18 cellular contexts compared by ENCODE assay signal in the genomic region with DNA sequence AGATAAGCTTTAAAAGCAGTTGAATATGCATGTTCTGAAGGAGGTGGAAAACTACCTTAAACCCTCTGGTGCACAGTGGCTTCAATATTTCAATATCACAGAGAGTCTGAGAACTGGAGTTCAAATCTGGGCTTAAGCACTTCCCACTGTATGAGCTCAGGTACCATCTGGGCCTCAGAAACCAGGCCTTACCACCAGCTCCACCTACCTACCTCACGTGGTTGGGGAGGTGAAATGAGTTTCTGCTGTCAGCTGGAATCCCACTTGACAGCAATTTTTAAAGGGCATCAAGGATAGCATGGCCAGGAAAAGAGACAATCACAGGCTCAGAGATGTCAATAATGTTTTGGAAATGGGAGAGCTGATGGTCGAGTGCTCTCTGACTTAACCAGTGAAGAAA. TPM values are rescaled to one million over a fixed set of nuclear protein-coding genes. Genes with fewer than 3 reads are reported as not detected.
DNase-seq lines count a peak whose midpoint lies in the region; ATAC-seq, FAIRE-seq and TF ChIP-seq lines count a peak whose summit lies in the region.
"Had no signal": no experiment of that assay in that cellular context is flagged by ENCODE, and none has a peak within 500 bp of the region (broad histone marks: within the 10 kb centered on the region; RNA-seq: fewer than 3 reads in every experiment).

No MANE protein-coding gene starts in this region.

- H3K36me3 ChIP-seq in hepatocyte (replicated peaks; ENCODE audit: insufficient read depth, low read depth) (no peaks in the 10 kb centered on the region), smooth muscle cell (ENCODE audit: low read depth) (no peaks in the 10 kb centered on the region)

- H3K27ac ChIP-seq in hepatocyte (peak overlapping the region; percentile 74), smooth muscle cell (ENCODE audit: low read depth) (peak overlapping the region; percentile 42)
- H3K27ac ChIP-seq: BLaER1 had no signal

- FAIRE-seq in frontal cortex (lab: Jason Lieb, UNC): no peak
- FAIRE-seq: GM12878 had no signal

- H3F3A ChIP-seq in smooth muscle cell (ENCODE audit: low read depth): peaks cover 11% of the 10 kb centered on the region

- DNase-seq in activated T-cell treated with anti-CD3 and anti-CD28 coated beads, Interleukin-2, amount 50 U/mL, for 72 hours: no peak
- DNase-seq in activated T-cell treated with anti-CD3 and anti-CD28 coated beads for 4 hours: no peak
- peak; percentile 71 for DNase-seq in RPMI8226
- no peak for DNase-seq in hepatocyte (ENCODE audit: low spot score)
- DNase-seq in smooth muscle cell (lab: John Stamatoyannopoulos, UW; ENCODE audit: unreplicated experiment): no peak
- DNase-seq in stimulated activated naive CD4-positive, alpha-beta T cell treated with Interleukin-2 at 50 U/mL for 16 hours (lab: John Stamatoyannopoulos, UW): no peak
- no peak for DNase-seq in frontal cortex (ENCODE audit: low spot score in 2 of 2)
- DNase-seq: DMS 273 treated with DMSO at 0.1 percent for 48 hours, GDM1, NCI-H1436 treated with DMSO at 0.1 percent for 48 hours, NCI-H2029 treated with DMSO at 0.1 percent for 48 hours, NCI-H2171 treated with DMSO at 0.1 percent for 48 hours, NCI-H446 treated with DMSO at 0.1 percent for 48 hours, PC-3 had no signal

- H3K36me3 Mint-ChIP-seq in activated T-cell treated with anti-CD3 and anti-CD28 coated beads, Interleukin-2, amount 50 U/mL, for 72 hours (ENCODE audit: insufficient read depth in 2 of 2): peaks cover 3 to 7% of the 10 kb centered on the region in 2 donors

- no peaks in the 10 kb centered on the region for H3K9me3 ChIP-seq in hepatocyte (ENCODE audit: low read depth)
- no peaks in the 10 kb centered on the region for H3K9me3 ChIP-seq in smooth muscle cell (replicated peaks; ENCODE audit: low read depth)
- H3K9me3 ChIP-seq: BLaER1, HAP-1 had no signal

- H3K4me1 ChIP-seq in hepatocyte (ENCODE audit: insufficient read depth) (peaks cover 28% of the 10 kb centered on the region), smooth muscle cell (ENCODE audit: low read depth) (peaks cover 9% of the 10 kb centered on the region)

- H3K4me1 Mint-ChIP-seq in activated T-cell treated with anti-CD3 and anti-CD28 coated beads, Interleukin-2, amount 50 U/mL, for 72 hours (ENCODE audit: low read depth): peaks cover 36% of the 10 kb centered on the region

- H3K9me3 Mint-ChIP-seq in activated T-cell treated with anti-CD3 and anti-CD28 coated beads, Interleukin-2, amount 50 U/mL, for 72 hours: no peaks in the 10 kb centered on the region

- H2AFZ ChIP-seq in hepatocyte: no peak overlapping the region
- H2AFZ ChIP-seq in smooth muscle cell (ENCODE audit: low read depth): no peak overlapping the region

- H3K79me2 ChIP-seq in hepatocyte: peaks cover 41% of the 10 kb centered on the region
- peaks cover 11% of the 10 kb centered on the region for H3K79me2 ChIP-seq in smooth muscle cell (ENCODE audit: low read depth)

- H4K20me1 ChIP-seq in hepatocyte (ENCODE audit: insufficient read depth, poor library complexity, severe bottlenecking) (no peaks in the 10 kb centered on the region), smooth muscle cell (ENCODE audit: low read depth) (no peaks in the 10 kb centered on the region)

- WGBS in hepatocyte (ENCODE audit: low lambda C conversion rate, missing lambda C conversion rate): 90% methylated on average over 2 of the region's 2 CpGs
- 91% methylated on average over 2 of the region's 2 CpGs for WGBS in smooth muscle cell (ENCODE audit: low lambda C conversion rate)

- no peak for TF ChIP-seq CTCF in hepatocyte (IDR thresholded peaks at IDR 0.05; ENCODE audit: poor library complexity)
- TF ChIP-seq CTCF in smooth muscle cell (IDR thresholded peaks at IDR 0.05; ENCODE audit: borderline replicate concordance, insufficient read depth, poor library complexity, severe bottlenecking): no peak

- no peak overlapping the region for H3K9ac ChIP-seq in smooth muscle cell (ENCODE audit: low read depth)
- H3K9ac ChIP-seq: BLaER1 had no signal

- peak overlapping the region; percentile 51 for H3K27ac Mint-ChIP-seq in activated T-cell treated with anti-CD3 and anti-CD28 coated beads, Interleukin-2, amount 50 U/mL, for 72 hours

- H3K27me3 ChIP-seq in hepatocyte (no peaks in the 10 kb centered on the region), smooth muscle cell (ENCODE audit: low read depth) (no peaks in the 10 kb centered on the region)
- H3K27me3 ChIP-seq: BLaER1 had no signal

- no peak for ATAC-seq in activated T-cell treated with anti-CD3 and anti-CD28 coated beads, Interleukin-2, amount 50 U/mL, for 72 hours (replicated peaks in 1 of 2)
- no peak for ATAC-seq in HG02678 (IDR thresholded peaks at IDR 0.05; ENCODE audit: unreplicated experiment)
- ATAC-seq: GM12878, PC-3 had no signal

- H3K4me3 ChIP-seq in hepatocyte: no peak overlapping the region
- H3K4me3 ChIP-seq in smooth muscle cell: no peak overlapping the region
- H3K4me3 ChIP-seq: BLaER1, GM12878, HAP-1 had no signal

- H3K4me2 ChIP-seq in hepatocyte: peak overlapping the region; percentile 45
- H3K4me2 ChIP-seq in smooth muscle cell: no peak overlapping the region
- H3K4me2 ChIP-seq: BLaER1 had no signal

- no peaks in the 10 kb centered on the region for H3K27me3 Mint-ChIP-seq in activated T-cell treated with anti-CD3 and anti-CD28 coated beads, Interleukin-2, amount 50 U/mL, for 72 hours (ENCODE audit: low read depth)

- H3K9me2 ChIP-seq in hepatocyte (replicated peaks; ENCODE audit: insufficient read depth): no peaks in the 10 kb centered on the region

- H3K4me3 Mint-ChIP-seq in activated T-cell treated with anti-CD3 and anti-CD28 coated beads, Interleukin-2, amount 50 U/mL, for 72 hours: no peak overlapping the region

RNA-seq across cellular contexts. Expression of gene CHCHD4, which starts 5.0 kb away (rescaled TPM):
- total RNA-seq in activated T-cell treated with anti-CD3 and anti-CD28 coated beads, Interleukin-2, amount 50 U/mL, for 72 hours: 10 to 100 TPM; 14.7 to 15.6 TPM
- total RNA-seq in hepatocyte (14.6 and 15.2 TPM in 2 replicates), smooth muscle cell (8.7 and 11.2 TPM in 2 replicates), frontal cortex (8.6 TPM)
- polyA plus RNA-seq in hepatocyte (21.8 and 22.8 TPM in 2 replicates), smooth muscle cell (9.5 and 12.0 TPM in 2 replicates)

RNA-seq across cellular contexts. Expression of gene TMEM43, which starts 5.2 kb away (rescaled TPM):
- 10 to 100 TPM; 38.4 to 39.9 TPM for total RNA-seq in activated T-cell treated with anti-CD3 and anti-CD28 coated beads, Interleukin-2, amount 50 U/mL, for 72 hours
- total RNA-seq in hepatocyte (66.4 and 73.1 TPM in 2 replicates), smooth muscle cell (76.8 and 81.1 TPM in 2 replicates), frontal cortex (38.7 TPM)
- polyA plus RNA-seq in hepatocyte (52.7 and 59.4 TPM in 2 replicates), smooth muscle cell (59.0 and 60.1 TPM in 2 replicates)

RNA-seq across cellular contexts. Expression of gene XPC, which starts 58.8 kb away (rescaled TPM):
- 10 to 100 TPM; 48.4 to 61.0 TPM for total RNA-seq in activated T-cell treated with anti-CD3 and anti-CD28 coated beads, Interleukin-2, amount 50 U/mL, for 72 hours
- total RNA-seq in hepatocyte (28.6 and 29.5 TPM in 2 replicates), smooth muscle cell (20.9 and 31.1 TPM in 2 replicates), frontal cortex (9.8 TPM)
- polyA plus RNA-seq in hepatocyte (27.3 and 27.4 TPM in 2 replicates), smooth muscle cell (23.8 and 28.1 TPM in 2 replicates)

RNA-seq across cellular contexts. Expression of gene LSM3, which starts 59.0 kb away (rescaled TPM):
- 10 to 100 TPM; 12.4 to 14.3 TPM for total RNA-seq in activated T-cell treated with anti-CD3 and anti-CD28 coated beads, Interleukin-2, amount 50 U/mL, for 72 hours
- 10.5 and 12.4 TPM in 2 replicates for total RNA-seq in hepatocyte
- 22.1 and 26.4 TPM in 2 replicates for polyA plus RNA-seq in hepatocyte
- total RNA-seq in smooth muscle cell: 18.3 and 22.6 TPM in 2 replicates
- polyA plus RNA-seq in smooth muscle cell: 31.0 and 31.9 TPM in 2 replicates
- total RNA-seq in frontal cortex: 13.5 TPM
